10 cellular contexts compared by ENCODE assay signal in genomic region chr19:3404324-3405260, GRCh38. TPM values are rescaled to one million over a fixed set of nuclear protein-coding genes. Genes with fewer than 3 reads are reported as not detected.
DNase-seq lines count a peak whose midpoint lies in the region; ATAC-seq, FAIRE-seq and TF ChIP-seq lines count a peak whose summit lies in the region.
"Had no signal": no experiment of that assay in that cellular context is flagged by ENCODE, and none has a peak within 500 bp of the region (broad histone marks: within the 10 kb centered on the region; RNA-seq: fewer than 3 reads in every experiment).

No MANE protein-coding gene starts in this region.

- POLR2A ChIA-PET in GM12878 (lab: Charles Lee): no interaction called here
- POLR2A ChIA-PET in T-cell (lab: Charles Lee): no interaction called here

- no peaks in the 10 kb centered on the region for H3K27me3 Mint-ChIP-seq in T-cell
- H3K27me3 Mint-ChIP-seq: activated naive CD8-positive, alpha-beta T cell had no signal

- H3K9ac ChIP-seq in BLaER1 (peak overlapping the region; percentile 74; the same call in 1 of the 2 replicates), GM12878 (ENCODE audit: control insufficient read depth, insufficient read depth, low read length) (no peak overlapping the region)

- no peak for TF ChIP-seq EP300 in GM12878 (IDR thresholded peaks at IDR 0.05; ENCODE audit: borderline replicate concordance in 1 of 2, control insufficient read depth in 1 of 2, low read depth in 2 of 2, low read length in 2 of 2)

- DNase-seq in GM12878 (ENCODE audit: low read depth, low spot score): no peak
- peak; percentile 93 for DNase-seq in right atrium auricular region (ENCODE audit: low spot score)
- peak; percentile 60 for DNase-seq in pulmonary artery endothelial cell (ENCODE audit: low read depth, low spot score)
- no peak for DNase-seq in ACHN
- DNase-seq in effector CD8-positive, alpha-beta T cell (lab: John Stamatoyannopoulos, UW): no peak
- no peak for DNase-seq in T-cell
- no peak for DNase-seq in NCI-H1694 (lab: John Stamatoyannopoulos, UW)

- no peak for ATAC-seq in GM12878
- no peak for ATAC-seq in T-cell (replicated peaks in 1 of 4)

- peaks cover 12% of the 10 kb centered on the region for H3K79me2 ChIP-seq in GM12878 (ENCODE audit: control insufficient read depth, insufficient read depth, low read length)

- peaks cover 44% of the 10 kb centered on the region for H3K36me3 ChIP-seq in BLaER1
- H3K36me3 ChIP-seq in GM12878 (ENCODE audit: control insufficient read depth in 2 of 2, insufficient read depth in 2 of 2, low read length in 1 of 2): peaks cover 9 to 14% of the 10 kb centered on the region in 2 experiments
- H3K36me3 ChIP-seq in right atrium auricular region: no peaks in the 10 kb centered on the region

- H2AFZ ChIP-seq in GM12878 (ENCODE audit: control insufficient read depth, low read depth, low read length): no peak overlapping the region

- peaks cover 17% of the 10 kb centered on the region for H3K36me3 Mint-ChIP-seq in T-cell

- no peak for TF ChIP-seq CTCF in GM12878 (IDR thresholded peaks at IDR 0.05 in 2 of 3, conservative IDR thresholded peaks at IDR 0.05 in 1 of 3; ENCODE audit: control insufficient read depth in 2 of 3, extremely low read depth in 1 of 3, insufficient read depth in 1 of 3, low read depth in 3 of 3, low read length in 3 of 3)
- no peak for TF ChIP-seq CTCF in right atrium auricular region (IDR thresholded peaks at IDR 0.05)

- H3K4me2 ChIP-seq in BLaER1: peak overlapping the region; percentile 92
- no peak overlapping the region for H3K4me2 ChIP-seq in GM12878 (ENCODE audit: control insufficient read depth, insufficient read depth)

- CTCF ChIA-PET in GM12878 (lab: Yijun Ruan, JAX) (no interaction called here), T-cell (lab: Charles Lee) (no interaction called here)

- no peak for TF ChIP-seq POLR2A in GM12878 (IDR thresholded peaks at IDR 0.05; ENCODE audit: low read depth, low read length)

- intact Hi-C loops in GM12878 (cut with micrococcal nuclease; ENCODE audit: unreplicated experiment): no loop called here

- H3K4me3 ChIP-seq in BLaER1 (peak overlapping the region; percentile 56; the same call in 1 of the 2 replicates), GM12878 (no peak overlapping the region), right atrium auricular region (peak overlapping the region; percentile 30 to 46)

- no peak overlapping the region for H3K4me3 Mint-ChIP-seq in T-cell
- H3K4me3 Mint-ChIP-seq: activated naive CD8-positive, alpha-beta T cell had no signal

- peak overlapping the region; percentile 83 for H3K27ac ChIP-seq in BLaER1
- no peak overlapping the region for H3K27ac ChIP-seq in GM12878 (ENCODE audit: control insufficient read depth, insufficient read depth)
- peak overlapping the region; percentile 99 for H3K27ac ChIP-seq in right atrium auricular region

- 89% methylated on average over 40 of the region's 62 CpGs for WGBS in GM12878 (ENCODE audit: insufficient coverage, insufficient replicate concordance, low lambda C conversion rate, missing lambda C conversion rate)

- H3K4me1 ChIP-seq in BLaER1: peaks cover 97% of the 10 kb centered on the region
- no peaks in the 10 kb centered on the region for H3K4me1 ChIP-seq in GM12878 (ENCODE audit: control insufficient read depth, insufficient read depth, low read length)
- peaks cover 0 to 96% of the 10 kb centered on the region in 2 donors for H3K4me1 ChIP-seq in right atrium auricular region

- no peak overlapping the region for H3K27ac Mint-ChIP-seq in T-cell
- H3K27ac Mint-ChIP-seq: activated naive CD8-positive, alpha-beta T cell had no signal

- no peak for TF ChIP-seq RAD21 in GM12878 (IDR thresholded peaks at IDR 0.05; ENCODE audit: insufficient read depth, low read depth, low read length)

- FAIRE-seq in GM12878 (lab: Jason Lieb, UNC): no peak
- FAIRE-seq: G401.6 had no signal

- no TSS peak for BruUV-seq in GM12878 (replicated peaks; lab: Mats Ljungman, UMichigan)

- peaks cover 0 to 6% (median 3%) of the 10 kb centered on the region in 3 donors for H3K4me1 Mint-ChIP-seq in T-cell

- H4K20me1 ChIP-seq in BLaER1 (peaks cover 53% of the 10 kb centered on the region), GM12878 (ENCODE audit: control insufficient read depth, insufficient read depth) (no peaks in the 10 kb centered on the region)

- no peaks in the 10 kb centered on the region for H3K9me3 Mint-ChIP-seq in T-cell

- no peaks in the 10 kb centered on the region for H3K27me3 ChIP-seq in BLaER1
- H3K27me3 ChIP-seq in GM12878 (replicated peaks in 1 of 2; ENCODE audit: control insufficient read depth in 2 of 2, insufficient read depth in 2 of 2, low read length in 1 of 2): no peaks in the 10 kb centered on the region
- no peaks in the 10 kb centered on the region for H3K27me3 ChIP-seq in right atrium auricular region

- H3K9me3 ChIP-seq in BLaER1 (no peaks in the 10 kb centered on the region), GM12878 (replicated peaks; ENCODE audit: control insufficient read depth, insufficient read depth, low read length) (no peaks in the 10 kb centered on the region; the same call in 2 of the 3 replicates), right atrium auricular region (no peaks in the 10 kb centered on the region)

- SMC1A ChIA-PET in GM12878 (lab: Charles Lee; ENCODE audit: uncharacterized antibody, unreplicated experiment): no interaction called here

- RAD21 ChIA-PET in GM12878 (lab: Charles Lee; ENCODE audit: unreplicated experiment): no interaction called here

- in situ Hi-C loops in GM12878 (cut with MboI) (no loop called here), ACHN (cut with HindIII; ENCODE audit: low pct_ligation_motif_present, low pct_unique_long_range_greater_than_20kb, low sequenced_read_pairs) (no loop called here)

TF ChIP-seq in GM12878, 131 proteins besides CTCF, POLR2A, EP300 and RAD21:
- TF ChIP-seq YY1 (IDR thresholded peaks at IDR 0.05; ENCODE audit: low read depth, low read length) (peak; percentile 75), PAX8 (IDR thresholded peaks at IDR 0.05) (no peak)

RNA-seq across cellular contexts. Expression of gene NFIC, which starts 38.2 kb away (rescaled TPM):
- total RNA-seq in GM12878 (2013; cell fraction: nucleolus; rRNA removed): 77.1 and 95.5 TPM in 2 replicates
- total RNA-seq in GM12878 (2014; rRNA removed) (8.8 and 9.2 TPM in 2 replicates), GM12878 (2014; rRNA removed; fragmentation: Illumina TruSeq; extraction: Trizol) (2.8 and 5.3 TPM in 2 replicates), GM12878 (2021) (50.5 and 53.5 TPM in 2 replicates), right atrium auricular region (100 to 1,000 TPM; 111 to 196 TPM), pulmonary artery endothelial cell (31.9 and 35.5 TPM in 2 replicates), T-cell (10 to 100 TPM; 27.1 to 41.7 (median 37.2) TPM)
- polyA plus RNA-seq in GM12878 (2011; ENCODE audit: low read depth): 3.6 TPM
- polyA plus RNA-seq in GM12878 (2011; rRNA removed) (0.86 and 1.6 TPM in 2 replicates), GM12878 (2014; fragmentation: Illumina TruSeq; extraction: Trizol) (4.6 and 11.1 TPM in 2 replicates), GM12878 (2014; fragmentation: Nextera tagmentation; extraction: Ambion mirVana) (1 to 10 TPM in 1 of 2 experiments, under 1 TPM in 1; 0.71 to 1.1 TPM), GM12878 (2014; rRNA removed) (13.8 and 16.8 TPM in 2 replicates), GM12878 (2016; fragmentation: Nextera tagmentation; extraction: Ambion mirVana) (10 to 100 TPM; 18.5 to 22.2 TPM)
- 2.1 and 2.2 TPM in 2 replicates for polyA plus RNA-seq in GM12878 (2011; cell fraction: cytosol; rRNA removed)
- 11.0 and 19.5 TPM in 2 replicates for polyA plus RNA-seq in GM12878 (2011; cell fraction: nucleus; rRNA removed)
- polyA plus RNA-seq in GM12878 (2012): 12.5 and 13.5 TPM in 2 replicates
- polyA minus RNA-seq in GM12878 (2011; rRNA and poly(A)+ RNA removed): 3.4 and 7.2 TPM in 2 replicates
- 8.4 and 9.6 TPM in 2 replicates for polyA minus RNA-seq in GM12878 (2011; cell fraction: cytosol; rRNA and poly(A)+ RNA removed)
- polyA minus RNA-seq in GM12878 (2011; cell fraction: nucleus; rRNA and poly(A)+ RNA removed): 8.9 and 14.9 TPM in 2 replicates

Comparison
In these comparisons a context has a peak if more than half of its experiments do, and no peak if none do; other contexts are left out.
1. DNase-seq: peak in right atrium auricular region (single experiment) and pulmonary artery endothelial cell (single experiment); none in GM12878 (single experiment), ACHN (single experiment), effector CD8-positive, alpha-beta T cell (single experiment), T-cell (0 of 34) and NCI-H1694 (single experiment).